In the genomic region with DNA sequence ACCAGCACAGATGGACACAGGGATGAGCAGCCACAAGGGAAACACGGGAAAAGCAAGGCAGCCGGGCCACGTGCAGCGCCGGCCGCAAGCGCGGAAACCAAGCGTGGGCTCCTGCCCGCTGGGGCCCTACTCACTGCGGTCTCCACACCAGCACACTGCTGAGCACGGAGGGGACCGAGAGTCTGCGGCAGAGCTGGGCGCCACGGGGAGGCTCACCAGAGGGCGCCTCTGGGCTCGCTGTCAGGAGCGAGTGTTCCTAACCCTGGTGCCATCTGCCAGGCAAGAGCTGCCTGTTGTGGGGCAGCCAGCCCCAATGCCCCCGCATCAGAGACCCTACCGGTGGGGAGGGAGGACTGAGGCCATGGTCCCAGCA, we compare ENCODE assay signal across 8 cellular contexts. TPM values are rescaled to one million over a fixed set of nuclear protein-coding genes. Genes with fewer than 3 reads are reported as not detected.
DNase-seq lines count a peak whose midpoint lies in the region; TF ChIP-seq lines count a peak whose summit lies in the region.

No MANE protein-coding gene starts in this region.

- H3K4me1 Mint-ChIP-seq in activated CD4-positive, alpha-beta T cell treated with anti-CD3 and anti-CD28 coated beads, Interleukin-2, amount 10 ng/mL, durations not matched to agents 24 days and 14 days, result peaks cover 35% of the 10 kb centered on the region

- H2AK5ac ChIP-seq in mesendoderm (ENCODE audit: low read length), result peak overlapping the region; percentile 18

- peak overlapping the region; percentile 96 for H3K27ac Mint-ChIP-seq in activated CD4-positive, alpha-beta T cell treated with anti-CD3 and anti-CD28 coated beads, Interleukin-2, amount 10 ng/mL, durations not matched to agents 24 days and 14 days

- H3K4me2 ChIP-seq in mesendoderm (ENCODE audit: low read length), result no peak overlapping the region

- H3K4ac ChIP-seq in mesendoderm (ENCODE audit: low read depth, low read length), result no peak overlapping the region

- no peak for TF ChIP-seq CTCF in colonic mucosa (IDR thresholded peaks at IDR 0.05)

- H3K27ac ChIP-seq in colonic mucosa, result peak overlapping the region; percentile 82
- peak overlapping the region; percentile 2 for H3K27ac ChIP-seq in mesendoderm (ENCODE audit: low read depth, low read length)

- no peaks in the 10 kb centered on the region for H3K27me3 Mint-ChIP-seq in activated CD4-positive, alpha-beta T cell treated with anti-CD3 and anti-CD28 coated beads, Interleukin-2, amount 10 ng/mL, durations not matched to agents 24 days and 14 days

- H2BK5ac ChIP-seq in mesendoderm (ENCODE audit: low read length), result no peak overlapping the region

- DNase-seq in AG08395 (ENCODE audit: low spot score) (peak; percentile 47), GM19240 (ENCODE audit: insufficient read length, low spot score) (peak; percentile 60), KBM-7 (peak; percentile 79), colonic mucosa (peak; percentile 68), mesendoderm (peak; percentile 54), LoVo (ENCODE audit: low spot score) (no peak)
- peak; percentile 91 for DNase-seq in activated CD4-positive, alpha-beta T cell treated with anti-CD3 and anti-CD28 coated beads, Interleukin-2, amount 10 ng/mL, durations not matched to agents 24 days and 14 days
- peak; percentile 62 to 63 for DNase-seq in stimulated activated CD8-positive, alpha-beta memory T cell treated with anti-CD3 and anti-CD28 coated beads, Interleukin-15, amount 100 ng/mL, for 4 hours (ENCODE audit: low read depth in 2 of 2)

- peak overlapping the region; percentile 87 for H3K4me3 Mint-ChIP-seq in activated CD4-positive, alpha-beta T cell treated with anti-CD3 and anti-CD28 coated beads, Interleukin-2, amount 10 ng/mL, durations not matched to agents 24 days and 14 days

- peaks cover 26% of the 10 kb centered on the region for H3K79me1 ChIP-seq in mesendoderm (ENCODE audit: low read length)

- peak overlapping the region; percentile 46 to 70 for H3K9ac ChIP-seq in colonic mucosa (ENCODE audit: low read depth in 2 of 2, low read length in 2 of 2)
- H3K9ac ChIP-seq in mesendoderm (ENCODE audit: low read length), result peak overlapping the region; percentile 13

- peak overlapping the region; percentile 30 for H3K4me3 ChIP-seq in colonic mucosa
- H3K4me3 ChIP-seq in mesendoderm (ENCODE audit: low read length), result no peak overlapping the region

- H3K4me1 ChIP-seq in colonic mucosa (peaks cover 32% of the 10 kb centered on the region), mesendoderm (ENCODE audit: control insufficient read depth, low read depth, low read length) (peaks cover 15% of the 10 kb centered on the region)

- WGBS in mesendoderm (ENCODE audit: extremely low coverage, insufficient coverage, low lambda C conversion rate), result no CpG with 5 or more reads among the region's 21 CpGs

- in situ Hi-C loops in KBM-7 (cut with MboI; ENCODE audit: low pct_unique_long_range_greater_than_20kb, low sequenced_read_pairs), result no loop called here

- no peaks in the 10 kb centered on the region for H3K9me3 Mint-ChIP-seq in activated CD4-positive, alpha-beta T cell treated with anti-CD3 and anti-CD28 coated beads, Interleukin-2, amount 10 ng/mL, durations not matched to agents 24 days and 14 days

- no peak overlapping the region for H2BK120ac ChIP-seq in mesendoderm (ENCODE audit: low read depth, low read length)

- H3K79me2 ChIP-seq in mesendoderm (ENCODE audit: control insufficient read depth, insufficient read depth, low read length), result peaks cover 2% of the 10 kb centered on the region

- H3K36me3 Mint-ChIP-seq in activated CD4-positive, alpha-beta T cell treated with anti-CD3 and anti-CD28 coated beads, Interleukin-2, amount 10 ng/mL, durations not matched to agents 24 days and 14 days (ENCODE audit: low read depth), result peaks cover 13% of the 10 kb centered on the region

- H3K27me3 ChIP-seq in colonic mucosa (no peaks in the 10 kb centered on the region), mesendoderm (ENCODE audit: insufficient read depth, low read length, poor library complexity) (no peaks in the 10 kb centered on the region)

- no peak overlapping the region for H4K8ac ChIP-seq in mesendoderm (ENCODE audit: low read depth, low read length)

- H3K56ac ChIP-seq in mesendoderm (ENCODE audit: low read length), result peak overlapping the region; percentile 29

- no peak overlapping the region for H2BK15ac ChIP-seq in mesendoderm (replicated peaks; ENCODE audit: low read depth)

- no peak overlapping the region for H4K5ac ChIP-seq in mesendoderm (ENCODE audit: low read length)

- H3K36me3 ChIP-seq in colonic mucosa (no peaks in the 10 kb centered on the region), mesendoderm (ENCODE audit: control insufficient read depth, insufficient read depth, low read length) (peaks cover 3% of the 10 kb centered on the region)

- intact Hi-C loops in activated CD4-positive, alpha-beta T cell treated with anti-CD3 and anti-CD28 coated beads, Interleukin-2, amount 10 ng/mL, durations not matched to agents 24 days and 14 days (cut with micrococcal nuclease), result loop anchor here (1.0 kb wide), 2 partner anchors 9 to 30 kb away; a partner anchor contains a TSS
- intact Hi-C loops in colonic mucosa (cut with DNase I), result no loop called here

- H3K18ac ChIP-seq in mesendoderm (ENCODE audit: low read length), result no peak overlapping the region

- H3K23ac ChIP-seq in mesendoderm (ENCODE audit: low read length), result no peak overlapping the region

- H3K9me3 ChIP-seq in colonic mucosa, result no peaks in the 10 kb centered on the region

RNA-seq across cellular contexts. Expression of a gene that starts 26.5 kb away (rescaled TPM):
- total RNA-seq in activated CD4-positive, alpha-beta T cell treated with anti-CD3 and anti-CD28 coated beads, Interleukin-2, amount 10 ng/mL, durations not matched to agents 24 days and 14 days, result 20.6 and 21.0 TPM in 2 replicates
- 10 to 100 TPM; 38.0 to 63.2 TPM for total RNA-seq in colonic mucosa
- polyA plus RNA-seq in mesendoderm (2013, experiment 1 of 2), result 10.3 TPM
- polyA plus RNA-seq in mesendoderm (2013, experiment 2 of 2), result 10.5 TPM

RNA-seq across cellular contexts. Expression of a gene that starts 30.5 kb away (rescaled TPM):
- total RNA-seq in activated CD4-positive, alpha-beta T cell treated with anti-CD3 and anti-CD28 coated beads, Interleukin-2, amount 10 ng/mL, durations not matched to agents 24 days and 14 days, result 53.8 and 56.8 TPM in 2 replicates
- 10 to 100 TPM; 54.0 to 66.6 TPM for total RNA-seq in colonic mucosa
- polyA plus RNA-seq in mesendoderm (2013, experiment 1 of 2), result 103 TPM
- polyA plus RNA-seq in mesendoderm (2013, experiment 2 of 2), result 105 TPM

RNA-seq across cellular contexts. Expression of a gene that starts 31.2 kb away (rescaled TPM):
- total RNA-seq in activated CD4-positive, alpha-beta T cell treated with anti-CD3 and anti-CD28 coated beads, Interleukin-2, amount 10 ng/mL, durations not matched to agents 24 days and 14 days, result 14.2 and 16.8 TPM in 2 replicates
- 100 to 1,000 TPM; 197 to 218 TPM for total RNA-seq in colonic mucosa
- polyA plus RNA-seq in mesendoderm (2013, experiment 1 of 2), result 29.0 TPM
- 28.2 TPM for polyA plus RNA-seq in mesendoderm (2013, experiment 2 of 2)

RNA-seq across cellular contexts. Expression of a gene that starts 32.6 kb away (rescaled TPM):
- total RNA-seq in activated CD4-positive, alpha-beta T cell treated with anti-CD3 and anti-CD28 coated beads, Interleukin-2, amount 10 ng/mL, durations not matched to agents 24 days and 14 days, result 99.4 and 103 TPM in 2 replicates
- total RNA-seq in colonic mucosa, result 10 to 100 TPM; 15.6 to 53.2 TPM
- 107 TPM for polyA plus RNA-seq in mesendoderm (2013, experiment 1 of 2)
- 110 TPM for polyA plus RNA-seq in mesendoderm (2013, experiment 2 of 2)

Comparison
In these comparisons a context has a peak if more than half of its experiments do, and no peak if none do; other contexts are left out.
1. RNA of a gene that starts 31.2 kb away (total RNA-seq): 197 to 218 TPM in colonic mucosa; 14.2 to 16.8 TPM in activated CD4-positive, alpha-beta T cell treated with anti-CD3 and anti-CD28 coated beads, Interleukin-2, amount 10 ng/mL, durations not matched to agents 24 days and 14 days; every median in the first group is over 10 times any median in the second.